Comparison of ENCODE assay signal across 11 cellular contexts in genomic region chr1:119544165-119544762, GRCh38. TPM values are rescaled to one million over a fixed set of nuclear protein-coding genes. Genes with fewer than 3 reads are reported as not detected.
A peak's percentile ranks its signal among the peaks of the same experiment; 100 is the strongest.
DNase-seq lines count a peak whose midpoint lies in the region; ATAC-seq, FAIRE-seq and TF ChIP-seq lines count a peak whose summit lies in the region.
"Had no signal": no experiment of that assay in that cellular context is flagged by ENCODE, and none has a peak within 500 bp of the region (broad histone marks: within the 10 kb centered on the region; RNA-seq: fewer than 3 reads in every experiment).

No MANE protein-coding gene starts in this region.

- H3K27me3 ChIP-seq in K562 (ENCODE audit: control insufficient read depth in 2 of 2, insufficient read depth in 2 of 2, low read length in 2 of 2), result no peaks in the 10 kb centered on the region
- H3K27me3 ChIP-seq in mesendoderm (ENCODE audit: insufficient read depth, low read length, poor library complexity), result no peaks in the 10 kb centered on the region

- no peaks in the 10 kb centered on the region for H3K9me3 ChIP-seq in K562 (replicated peaks; ENCODE audit: control insufficient read depth, insufficient read depth, low read depth, low read length)

- no peaks in the 10 kb centered on the region for H4K20me1 ChIP-seq in K562 (replicated peaks; ENCODE audit: control insufficient read depth, insufficient read depth, low read length)

- H3K56ac ChIP-seq in mesendoderm (ENCODE audit: low read length), result no peak overlapping the region

- no peak overlapping the region for H2BK5ac ChIP-seq in mesendoderm (ENCODE audit: low read length)

- TF ChIP-seq RAD21 in K562 (CRISPR knock-in tag; conservative IDR thresholded peaks at IDR 0.05 in 1 of 2, IDR thresholded peaks at IDR 0.05 in 1 of 2), result 0 out of 4 replicates have a peak, but pooled peaks of 1 of the 2 experiments have one; percentile 16

- H3K4me1 ChIP-seq in K562 (replicated peaks in 1 of 2; ENCODE audit: control insufficient read depth in 2 of 2, insufficient read depth in 2 of 2, low read length in 2 of 2) (no peaks in the 10 kb centered on the region), mesendoderm (ENCODE audit: control insufficient read depth, low read depth, low read length) (no peaks in the 10 kb centered on the region)

- peak; percentile 35 for FAIRE-seq in K562 (lab: Jason Lieb, UNC)

- H3K79me1 ChIP-seq in mesendoderm (ENCODE audit: low read length), result no peaks in the 10 kb centered on the region

- no peaks in the 10 kb centered on the region for H3K36me3 ChIP-seq in K562 (ENCODE audit: control insufficient read depth, insufficient read depth, low read length)
- no peaks in the 10 kb centered on the region for H3K36me3 ChIP-seq in mesendoderm (ENCODE audit: control insufficient read depth, insufficient read depth, low read length)

- CTCF ChIA-PET in K562 (lab: Yijun Ruan, JAX; ENCODE audit: low intra/inter-chr PET ratio), result no interaction called here

- TF ChIP-seq EP300 in K562 (IDR thresholded peaks at IDR 0.05; ENCODE audit: low read length), result no peak

- H4K5ac ChIP-seq in mesendoderm (ENCODE audit: low read length), result no peak overlapping the region

- POLR2A ChIA-PET in K562 (lab: Yijun Ruan, JAX), result interaction anchor here (0.7 kb wide), 1 partner anchor 10 kb away, joined by 4 read pairs; no protein-coding TSS in a partner anchor

- H3K4ac ChIP-seq in mesendoderm (ENCODE audit: low read depth, low read length), result no peak overlapping the region

- no peak overlapping the region for H3K18ac ChIP-seq in mesendoderm (ENCODE audit: low read length)

- WGBS in K562 (ENCODE audit: insufficient coverage, low coverage, missing lambda C conversion rate), result 3% methylated on average over 3 of the region's 3 CpGs
- no CpG with 5 or more reads among the region's 3 CpGs for WGBS in mesendoderm (ENCODE audit: extremely low coverage, insufficient coverage, low lambda C conversion rate)

- H3K9ac ChIP-seq in K562 (ENCODE audit: insufficient read depth in 1 of 2, low read depth in 2 of 2, low read length in 2 of 2), result no peak overlapping the region
- H3K9ac ChIP-seq in mesendoderm (ENCODE audit: low read length), result no peak overlapping the region

- no peak overlapping the region for H4K8ac ChIP-seq in mesendoderm (ENCODE audit: low read depth, low read length)

- H3K4me3 ChIP-seq in K562, result no peak overlapping the region
- H3K4me3 ChIP-seq in mesendoderm (ENCODE audit: low read length), result no peak overlapping the region

- intact Hi-C loops in K562 (cut with micrococcal nuclease) (loop anchor here (5.0 kb wide), 1 partner anchor 67 kb away; no protein-coding TSS in a partner anchor), head of caudate nucleus (cut with DNase I) (loop anchor here (10.0 kb wide), 1 partner anchor 61 kb away; no protein-coding TSS in a partner anchor)

- H3K27ac ChIP-seq in K562 (ENCODE audit: extremely low read depth, low read depth, low read length) (no peak overlapping the region), mesendoderm (ENCODE audit: low read depth, low read length) (no peak overlapping the region)

- BruUV-seq in K562 (replicated peaks; lab: Mats Ljungman, UMichigan), result no TSS peak

- H2AK5ac ChIP-seq in mesendoderm (ENCODE audit: low read length), result no peak overlapping the region

- H2BK120ac ChIP-seq in mesendoderm (ENCODE audit: low read depth, low read length), result no peak overlapping the region

- no peak for TF ChIP-seq POLR2A in K562 (conservative IDR thresholded peaks at IDR 0.05)

- peak; percentile 60 to 76 (median 60) for TF ChIP-seq CTCF in K562 (IDR thresholded peaks at IDR 0.05 in 2 of 3, conservative IDR thresholded peaks at IDR 0.05 in 1 of 3; ENCODE audit: insufficient read depth in 2 of 3, low read depth in 1 of 3, low read length in 3 of 3)

- H3K9me1 ChIP-seq in K562 (ENCODE audit: control insufficient read depth, insufficient read depth, low read length), result no peaks in the 10 kb centered on the region

- no peak overlapping the region for H2AFZ ChIP-seq in K562 (ENCODE audit: low read depth, low read length)

- H2BK15ac ChIP-seq in mesendoderm (replicated peaks; ENCODE audit: low read depth), result no peak overlapping the region

- in situ Hi-C loops in K562 (cut with MboI), result no loop called here

- H3K4me2 ChIP-seq in K562 (ENCODE audit: insufficient read depth, low read length) (no peak overlapping the region), mesendoderm (ENCODE audit: low read length) (no peak overlapping the region)

- no peak overlapping the region for H3K23ac ChIP-seq in mesendoderm (ENCODE audit: low read length)

- ATAC-seq in K562, result peak; percentile 91

- DNase-seq in DMS 273 (lab: John Stamatoyannopoulos, UW; ENCODE audit: unreplicated experiment), result peak; percentile 23
- no peak for DNase-seq in DMS 273 treated with DMSO at 0.1 percent for 48 hours (lab: John Stamatoyannopoulos, UW)
- DNase-seq in HuH-7.5 (ENCODE audit: low spot score), result peak; percentile 15
- DNase-seq in K562 (ENCODE audit: extremely low read depth in 1 of 4, low spot score in 3 of 4), result peak; percentile 16 to 41 (median 20)
- peak; percentile 64 for DNase-seq in mesendoderm
- DNase-seq in midbrain (lab: John Stamatoyannopoulos, UW), result no peak
- no peak for DNase-seq in head of caudate nucleus
- no peak for DNase-seq in NCI-H1436 treated with DMSO at 0.1 percent for 48 hours (lab: John Stamatoyannopoulos, UW)
- DNase-seq: activated CD8-positive, alpha-beta memory T cell treated with anti-CD3 and anti-CD28 coated beads, Interleukin-2, amount 50 U/mL, for 4 hours; NCI-H774 had no signal

- H3K79me2 ChIP-seq in K562 (ENCODE audit: control insufficient read depth, insufficient read depth, low read length) (no peaks in the 10 kb centered on the region), mesendoderm (ENCODE audit: control insufficient read depth, insufficient read depth, low read length) (no peaks in the 10 kb centered on the region)

TF ChIP-seq in K562, 482 proteins besides CTCF, POLR2A, EP300 and RAD21:
- TF ChIP-seq, protein P1, sequence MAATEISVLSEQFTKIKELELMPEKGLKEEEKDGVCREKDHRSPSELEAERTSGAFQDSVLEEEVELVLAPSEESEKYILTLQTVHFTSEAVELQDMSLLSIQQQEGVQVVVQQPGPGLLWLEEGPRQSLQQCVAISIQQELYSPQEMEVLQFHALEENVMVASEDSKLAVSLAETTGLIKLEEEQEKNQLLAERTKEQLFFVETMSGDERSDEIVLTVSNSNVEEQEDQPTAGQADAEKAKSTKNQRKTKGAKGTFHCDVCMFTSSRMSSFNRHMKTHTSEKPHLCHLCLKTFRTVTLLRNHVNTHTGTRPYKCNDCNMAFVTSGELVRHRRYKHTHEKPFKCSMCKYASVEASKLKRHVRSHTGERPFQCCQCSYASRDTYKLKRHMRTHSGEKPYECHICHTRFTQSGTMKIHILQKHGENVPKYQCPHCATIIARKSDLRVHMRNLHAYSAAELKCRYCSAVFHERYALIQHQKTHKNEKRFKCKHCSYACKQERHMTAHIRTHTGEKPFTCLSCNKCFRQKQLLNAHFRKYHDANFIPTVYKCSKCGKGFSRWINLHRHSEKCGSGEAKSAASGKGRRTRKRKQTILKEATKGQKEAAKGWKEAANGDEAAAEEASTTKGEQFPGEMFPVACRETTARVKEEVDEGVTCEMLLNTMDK (IDR thresholded peaks at IDR 0.05; ENCODE audit: borderline replicate concordance, insufficient read depth, low read depth, low read length, poor library complexity, severe bottlenecking), result peak; percentile 4
- TF ChIP-seq SMC3 (conservative IDR thresholded peaks at IDR 0.05; ENCODE audit: insufficient read depth, low read depth, low read length), result 0 out of 2 replicates have a peak, but pooled peaks have one; percentile 23
- TF ChIP-seq C11orf30 (IDR thresholded peaks at IDR 0.05; ENCODE audit: low read depth), result no peak

RNA-seq across cellular contexts. Expression of gene HSD3B1, which starts 37.3 kb away (rescaled TPM):
- total RNA-seq in K562 (2011; cell fraction: chromatin; rRNA removed; ENCODE audit: low replicate concordance), result not detected in 2 replicates
- total RNA-seq in K562 (2011; cell fraction: nucleolus; rRNA removed), result not detected in 2 replicates
- not detected in 2 replicates for total RNA-seq in K562 (2011; cell fraction: nucleoplasm; rRNA removed)
- not detected in 2 replicates for total RNA-seq in K562 (2014; rRNA removed)
- total RNA-seq in K562 (2014; rRNA removed; fragmentation: Illumina TruSeq; extraction: Trizol), result not detected in 2 replicates
- not detected in 2 replicates for total RNA-seq in K562 (2015; rRNA removed; fragmentation: Illumina TruSeq; extraction: Trizol)
- total RNA-seq in K562 (2021), result not detected in 2 replicates
- not detected in 2 replicates for polyA plus RNA-seq in K562 (2011; rRNA removed)
- not detected in 2 replicates for polyA plus RNA-seq in K562 (2011; cell fraction: cytosol; rRNA removed)
- polyA plus RNA-seq in K562 (2011; cell fraction: nucleus; rRNA removed), result not detected in 2 replicates
- polyA plus RNA-seq in K562 (2012), result not detected in 2 replicates
- polyA plus RNA-seq in K562 (2014; fragmentation: Illumina TruSeq; extraction: Trizol), result not detected in 2 replicates
- not detected for polyA plus RNA-seq in K562 (2014; fragmentation: Nextera tagmentation; extraction: Ambion mirVana)
- not detected in 2 replicates for polyA plus RNA-seq in K562 (2014; rRNA removed)
- polyA minus RNA-seq in K562 (2011; rRNA and poly(A)+ RNA removed), result not detected in 2 replicates
- polyA minus RNA-seq in K562 (2011; cell fraction: cytosol; rRNA and poly(A)+ RNA removed), result not detected in 2 replicates
- polyA minus RNA-seq in K562 (2011; cell fraction: nucleus; rRNA and poly(A)+ RNA removed), result not detected in 2 replicates
- polyA plus RNA-seq in mesendoderm (2013, experiment 1 of 2), result not detected
- polyA plus RNA-seq in mesendoderm (2013, experiment 2 of 2), result not detected
- total RNA-seq: A172 had no signal

Comparison
In these comparisons a context has a peak if more than half of its experiments do, and no peak if none do; other contexts are left out.
1. DNase-seq: peak in DMS 273 (single experiment), HuH-7.5 (single experiment), K562 (4 of 4) and mesendoderm (single experiment); none in DMS 273 treated with DMSO at 0.1 percent for 48 hours (single experiment), midbrain (single experiment), head of caudate nucleus (0 of 42) and NCI-H1436 treated with DMSO at 0.1 percent for 48 hours (single experiment).